In the genomic region with DNA sequence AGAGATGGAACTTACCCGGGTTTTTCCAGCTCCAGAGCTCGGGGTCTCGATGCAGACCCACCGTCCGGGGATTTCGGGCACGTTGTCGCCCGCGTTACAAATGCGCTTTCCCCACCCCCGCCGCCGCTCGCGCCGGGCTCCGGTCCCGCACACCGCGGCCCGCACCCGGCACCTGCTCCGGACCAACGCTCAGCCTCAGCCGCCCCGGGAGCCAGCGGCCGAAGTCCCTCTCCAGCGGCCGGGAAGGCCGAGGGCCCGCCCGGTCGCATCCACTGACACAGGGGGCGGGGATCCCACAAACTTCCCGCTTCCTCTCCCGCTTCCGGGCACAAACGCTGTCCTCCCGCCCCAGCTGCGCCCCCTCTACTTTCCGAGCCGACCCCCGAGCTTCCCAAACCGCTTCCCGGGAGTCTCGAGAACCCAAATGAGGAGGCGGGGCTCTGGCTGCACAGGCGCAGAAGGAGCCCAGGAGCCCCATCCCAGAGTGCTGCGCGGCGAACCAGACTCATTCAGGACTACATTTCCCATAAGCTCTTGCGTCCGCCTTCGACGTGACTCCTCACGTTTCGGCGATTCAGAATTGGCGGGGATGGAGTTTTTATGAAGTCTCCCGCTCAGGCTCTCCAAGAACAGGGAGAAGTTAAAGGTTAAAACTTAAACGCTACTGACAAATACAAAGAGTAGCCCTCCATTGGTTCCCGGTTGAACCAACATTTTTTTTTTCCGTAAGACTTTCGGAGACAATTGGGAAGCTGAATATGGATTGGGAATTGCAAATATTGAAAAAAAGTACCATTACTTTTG, we compare ENCODE assay signal across 7 cellular contexts.
A peak's percentile ranks its signal among the peaks of the same experiment; 100 is the strongest.
DNase-seq lines count a peak whose midpoint lies in the region; ATAC-seq, FAIRE-seq and TF ChIP-seq lines count a peak whose summit lies in the region.

ZNF782 (minus strand) TSS at position 442 of the 804 bp plus-strand sequence. CDS start 2,553 bp downstream, outside the sequence.

- no peak for TF ChIP-seq CTCF in astrocyte of the spinal cord (IDR thresholded peaks at IDR 0.05; ENCODE audit: low read depth, low read length)

- DNase-seq in GM18507 (ENCODE audit: extremely low spot score, insufficient read length, low read depth) (peak; percentile 78), NCI-H2029 treated with DMSO at 0.1 percent for 48 hours (lab: John Stamatoyannopoulos, UW) (peak; percentile 84), T1000 (lab: John Stamatoyannopoulos, UW) (peak; percentile 86), astrocyte of the spinal cord (ENCODE audit: low read depth, low spot score) (peak; percentile 95), hypothalamus (lab: John Stamatoyannopoulos, UW) (peak; percentile 71 to 96 (median 88)), retina (peak; percentile 95)

- in situ Hi-C loops in astrocyte of the spinal cord (cut with HindIII; ENCODE audit: low sequenced_read_pairs) = no loop called here

- ATAC-seq in HG02981 (IDR thresholded peaks at IDR 0.05; ENCODE audit: unreplicated experiment) = peak; percentile 87

- peak; percentile 95 for FAIRE-seq in GM18507 (lab: Jason Lieb, UNC)

- peak within 1 kb of the TSS; percentile 77 for H3K4me3 ChIP-seq in astrocyte of the spinal cord (ENCODE audit: low read depth, low read length)

Comparison
In these comparisons a context has a peak if more than half of its experiments do, and no peak if none do; other contexts are left out.
1. Peak in every context shown above with its lines: DNase-seq, ATAC-seq and H3K4me3 ChIP-seq.